ENCODE assay signal across 10 cellular contexts in genomic region chr10:21535494-21535818, GRCh38. TPM values are rescaled to one million over a fixed set of nuclear protein-coding genes. Genes with fewer than 3 reads are reported as not detected.
DNase-seq lines count a peak whose midpoint lies in the region; ATAC-seq and TF ChIP-seq lines count a peak whose summit lies in the region.
"Had no signal": no experiment of that assay in that cellular context is flagged by ENCODE, and none has a peak within 500 bp of the region (broad histone marks: within the 10 kb centered on the region; RNA-seq: fewer than 3 reads in every experiment).

No MANE protein-coding gene starts in this region.

- H3K4me3 ChIP-seq in kidney epithelial cell (ENCODE audit: low read depth, low read length) (peak overlapping the region; percentile 84), thoracic aorta (peak overlapping the region; percentile 78)

- H3K27ac Mint-ChIP-seq in activated naive CD8-positive, alpha-beta T cell treated with anti-CD3 and anti-CD28 coated beads, Interleukin-2, amount 10 ng/mL, durations not matched to agents 7 days and 5 days: peak overlapping the region; percentile 73

- H3K27ac ChIP-seq in thoracic aorta: peak overlapping the region; percentile 5 to 67

- H3K36me3 ChIP-seq in kidney epithelial cell (ENCODE audit: control insufficient read depth, insufficient read depth, low read length) (no peaks in the 10 kb centered on the region), thoracic aorta (peaks cover 12% of the 10 kb centered on the region)

- no peak for TF ChIP-seq CTCF in kidney epithelial cell (IDR thresholded peaks at IDR 0.05; ENCODE audit: insufficient read depth, low read length, poor library complexity, severe bottlenecking)
- TF ChIP-seq CTCF in thoracic aorta (IDR thresholded peaks at IDR 0.05): no peak

- peaks cover 5% of the 10 kb centered on the region for H3K27me3 Mint-ChIP-seq in activated naive CD8-positive, alpha-beta T cell treated with anti-CD3 and anti-CD28 coated beads, Interleukin-2, amount 10 ng/mL, durations not matched to agents 7 days and 5 days

- H3K4me3 Mint-ChIP-seq in activated naive CD8-positive, alpha-beta T cell treated with anti-CD3 and anti-CD28 coated beads, Interleukin-2, amount 10 ng/mL, durations not matched to agents 7 days and 5 days: peak overlapping the region; percentile 70

- peaks cover 16% of the 10 kb centered on the region for H3K4me1 Mint-ChIP-seq in activated naive CD8-positive, alpha-beta T cell treated with anti-CD3 and anti-CD28 coated beads, Interleukin-2, amount 10 ng/mL, durations not matched to agents 7 days and 5 days

- H3K9me3 Mint-ChIP-seq in activated naive CD8-positive, alpha-beta T cell treated with anti-CD3 and anti-CD28 coated beads, Interleukin-2, amount 10 ng/mL, durations not matched to agents 7 days and 5 days: no peaks in the 10 kb centered on the region

- H3K9me3 ChIP-seq in thoracic aorta: no peaks in the 10 kb centered on the region

- POLR2A ChIA-PET in activated naive CD8-positive, alpha-beta T cell treated with anti-CD3 and anti-CD28 coated beads, Interleukin-2, amount 10 ng/mL, durations not matched to agents 7 days and 5 days (lab: Charles Lee): no interaction called here

- DNase-seq in activated CD8-positive, alpha-beta memory T cell treated with anti-CD3 and anti-CD28 coated beads for 24 hours: peak; percentile 55
- no peak for DNase-seq in activated CD8-positive, alpha-beta memory T cell treated with anti-CD3 and anti-CD28 coated beads, Interleukin-2, amount 50 U/mL, for 4 hours
- DNase-seq in activated naive CD8-positive, alpha-beta T cell treated with anti-CD3 and anti-CD28 coated beads, Interleukin-2, amount 10 ng/mL, durations not matched to agents 7 days and 5 days: no peak
- DNase-seq in kidney epithelial cell (ENCODE audit: low read depth): no peak
- DNase-seq in thoracic aorta (ENCODE audit: low spot score): no peak
- DNase-seq in retina: no peak
- DNase-seq in NCI-H345 (lab: John Stamatoyannopoulos, UW): no peak
- DNase-seq: DMS 273 treated with DMSO at 0.1 percent for 48 hours, NCI-H1048 had no signal

- H3K27me3 ChIP-seq in kidney epithelial cell (ENCODE audit: control insufficient read depth, insufficient read depth, low read length): no peaks in the 10 kb centered on the region
- no peaks in the 10 kb centered on the region for H3K27me3 ChIP-seq in thoracic aorta (replicated peaks; ENCODE audit: insufficient read depth)

- ATAC-seq in activated naive CD8-positive, alpha-beta T cell treated with anti-CD3 and anti-CD28 coated beads, Interleukin-2, amount 10 ng/mL, durations not matched to agents 7 days and 5 days (ENCODE audit: low read depth): no peak
- no peak for ATAC-seq in thoracic aorta (ENCODE audit: insufficient number of reproducible peaks, low FRiP score, low read depth)
- no peak for ATAC-seq in HG02973 (IDR thresholded peaks at IDR 0.05; ENCODE audit: unreplicated experiment)

- H3K36me3 Mint-ChIP-seq in activated naive CD8-positive, alpha-beta T cell treated with anti-CD3 and anti-CD28 coated beads, Interleukin-2, amount 10 ng/mL, durations not matched to agents 7 days and 5 days: peaks cover 15% of the 10 kb centered on the region

- peaks cover 10 to 24% of the 10 kb centered on the region in 2 donors for H3K4me1 ChIP-seq in thoracic aorta (ENCODE audit: control insufficient read depth in 1 of 2, low read depth in 2 of 2)

RNA-seq across cellular contexts. Expression of gene MLLT10, which starts 1.4 kb away (rescaled TPM):
- 10 to 100 TPM; 50.0 to 58.0 TPM for total RNA-seq in activated naive CD8-positive, alpha-beta T cell treated with anti-CD3 and anti-CD28 coated beads, Interleukin-2, amount 10 ng/mL, durations not matched to agents 7 days and 5 days
- total RNA-seq in kidney epithelial cell: 32.3 and 32.7 TPM in 2 replicates
- 10 to 100 TPM; 35.1 to 54.7 TPM for total RNA-seq in thoracic aorta

RNA-seq across cellular contexts. Expression of gene SKIDA1, which starts 10.0 kb away (rescaled TPM):
- total RNA-seq in activated naive CD8-positive, alpha-beta T cell treated with anti-CD3 and anti-CD28 coated beads, Interleukin-2, amount 10 ng/mL, durations not matched to agents 7 days and 5 days: under 1 TPM; 0.09 to 0.58 TPM
- 0.27 and 1.5 TPM in 2 replicates for total RNA-seq in kidney epithelial cell
- 1 to 10 TPM in 1 of 2 donors, under 1 TPM in 1; 0.71 to 5.3 TPM for total RNA-seq in thoracic aorta
